In the genomic region with DNA sequence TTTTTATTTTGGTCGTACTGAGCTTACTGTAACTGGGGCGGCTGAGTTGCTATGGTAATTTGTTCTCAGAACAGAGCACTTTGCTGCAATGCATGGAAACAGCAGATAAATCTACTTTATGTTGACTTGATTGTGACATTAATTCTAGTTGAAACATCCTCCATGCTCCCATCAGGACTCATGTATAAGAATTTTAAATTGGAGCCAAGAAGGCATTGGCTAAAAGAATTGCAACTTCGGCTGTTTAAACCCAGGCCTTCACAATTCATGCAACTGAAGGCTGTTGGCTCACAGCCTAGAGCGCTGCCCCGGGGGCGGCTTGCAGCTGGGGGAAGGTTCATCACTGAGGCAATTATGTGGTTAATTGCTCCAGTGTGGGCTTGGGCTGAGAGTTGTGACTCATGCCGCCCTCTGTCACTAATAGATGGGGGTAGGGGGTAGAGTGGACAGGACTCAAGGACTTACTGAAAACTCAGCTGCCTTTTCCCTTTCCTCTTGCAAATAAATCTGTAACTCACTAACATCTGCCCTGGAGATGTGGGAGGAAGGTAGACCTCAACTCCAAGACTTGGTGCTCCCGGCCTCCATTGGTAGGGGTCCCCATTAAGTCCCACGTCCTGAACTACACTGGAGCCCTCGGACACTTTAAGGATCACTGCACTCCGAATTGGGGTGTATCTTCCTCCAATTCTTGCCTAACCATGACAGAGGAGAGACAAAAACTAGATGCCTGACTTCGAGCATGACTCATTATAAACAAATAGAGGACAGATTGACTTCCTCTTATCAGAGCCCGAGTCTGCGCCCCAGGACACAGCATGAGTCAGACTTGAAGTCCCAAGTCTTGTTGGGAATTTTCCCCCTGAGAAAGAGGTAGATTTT, we compare ENCODE assay signal across 1 cellular context.
A peak's percentile ranks its signal among the peaks of the same experiment; 100 is the strongest.
TF ChIP-seq lines count a peak whose summit lies in the region.

No MANE protein-coding gene starts in this region.

TF ChIP-seq in HEK293, 187 proteins besides CTCF, POLR2A, EP300 and RAD21 (continued from another document and continues in another):
- TF ChIP-seq, protein P1, sequence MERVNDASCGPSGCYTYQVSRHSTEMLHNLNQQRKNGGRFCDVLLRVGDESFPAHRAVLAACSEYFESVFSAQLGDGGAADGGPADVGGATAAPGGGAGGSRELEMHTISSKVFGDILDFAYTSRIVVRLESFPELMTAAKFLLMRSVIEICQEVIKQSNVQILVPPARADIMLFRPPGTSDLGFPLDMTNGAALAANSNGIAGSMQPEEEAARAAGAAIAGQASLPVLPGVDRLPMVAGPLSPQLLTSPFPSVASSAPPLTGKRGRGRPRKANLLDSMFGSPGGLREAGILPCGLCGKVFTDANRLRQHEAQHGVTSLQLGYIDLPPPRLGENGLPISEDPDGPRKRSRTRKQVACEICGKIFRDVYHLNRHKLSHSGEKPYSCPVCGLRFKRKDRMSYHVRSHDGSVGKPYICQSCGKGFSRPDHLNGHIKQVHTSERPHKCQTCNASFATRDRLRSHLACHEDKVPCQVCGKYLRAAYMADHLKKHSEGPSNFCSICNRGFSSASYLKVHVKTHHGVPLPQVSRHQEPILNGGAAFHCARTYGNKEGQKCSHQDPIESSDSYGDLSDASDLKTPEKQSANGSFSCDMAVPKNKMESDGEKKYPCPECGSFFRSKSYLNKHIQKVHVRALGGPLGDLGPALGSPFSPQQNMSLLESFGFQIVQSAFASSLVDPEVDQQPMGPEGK (tag by site-specific recombination; IDR thresholded peaks at IDR 0.05): peak; percentile 99
- TF ChIP-seq SETDB1 (IDR thresholded peaks at IDR 0.05; ENCODE audit: insufficient read length, low read length) (no peak), ZNF2 (tag by site-specific recombination; IDR thresholded peaks at IDR 0.05) (peak; percentile 73; the same call in 1 of the 2 replicates), ZSCAN23 (tag by site-specific recombination; IDR thresholded peaks at IDR 0.05) (peak; percentile 57; the same call in 1 of the 2 replicates), ZBTB17 (tag by site-specific recombination; IDR thresholded peaks at IDR 0.05) (peak; percentile 90), ZBTB20 (tag by site-specific recombination; IDR thresholded peaks at IDR 0.05) (peak; percentile 54), ZNF140 (tag by site-specific recombination; IDR thresholded peaks at IDR 0.05) (no peak), PRDM10 (tag by site-specific recombination; IDR thresholded peaks at IDR 0.05) (peak; percentile 85), HOXC10 (CRISPR knock-in tag; IDR thresholded peaks at IDR 0.05) (no peak), ZNF610 (tag by site-specific recombination; IDR thresholded peaks at IDR 0.05; ENCODE audit: borderline replicate concordance) (no peak), KLF16 (tag by site-specific recombination; IDR thresholded peaks at IDR 0.05) (no peak; the same call in 1 of the 2 replicates), ZBTB11 (tag by site-specific recombination; conservative IDR thresholded peaks at IDR 0.05; ENCODE audit: low read depth) (no peak), SP3 (tag by site-specific recombination; IDR thresholded peaks at IDR 0.05) (0 out of 2 replicates have a peak, but pooled peaks have one; percentile 12), ZBTB26 (tag by site-specific recombination; optimal IDR thresholded peaks at IDR 0.05) (peak; percentile 26), ZNF621 (tag by site-specific recombination; IDR thresholded peaks at IDR 0.05) (no peak), ZNF26 (tag by site-specific recombination; IDR thresholded peaks at IDR 0.05) (no peak), PRDM1 (tag by site-specific recombination; IDR thresholded peaks at IDR 0.05) (peak; percentile 27; the same call in 1 of the 2 replicates), ZSCAN16 (tag by site-specific recombination; IDR thresholded peaks at IDR 0.05) (no peak), KLF17 (tag by site-specific recombination; IDR thresholded peaks at IDR 0.05) (peak; percentile 67; the same call in 1 of the 2 replicates), ZNF518A (tag by site-specific recombination; conservative IDR thresholded peaks at IDR 0.05; ENCODE audit: low read depth) (peak; percentile 12; the same call in 1 of the 2 replicates), ZNF423 (tag by site-specific recombination; IDR thresholded peaks at IDR 0.05) (no peak), ZNF341 (tag by site-specific recombination; IDR thresholded peaks at IDR 0.05; ENCODE audit: low read depth) (peak; percentile 87), ZNF747 (tag by site-specific recombination; IDR thresholded peaks at IDR 0.05) (no peak), ZNF664 (tag by site-specific recombination; IDR thresholded peaks at IDR 0.05) (no peak), ZNF248 (tag by site-specific recombination; IDR thresholded peaks at IDR 0.05) (no peak), ZNF549 (tag by site-specific recombination; IDR thresholded peaks at IDR 0.05) (no peak), ZBTB6 (tag by site-specific recombination; IDR thresholded peaks at IDR 0.05) (no peak)
- TF ChIP-seq, protein P2, sequence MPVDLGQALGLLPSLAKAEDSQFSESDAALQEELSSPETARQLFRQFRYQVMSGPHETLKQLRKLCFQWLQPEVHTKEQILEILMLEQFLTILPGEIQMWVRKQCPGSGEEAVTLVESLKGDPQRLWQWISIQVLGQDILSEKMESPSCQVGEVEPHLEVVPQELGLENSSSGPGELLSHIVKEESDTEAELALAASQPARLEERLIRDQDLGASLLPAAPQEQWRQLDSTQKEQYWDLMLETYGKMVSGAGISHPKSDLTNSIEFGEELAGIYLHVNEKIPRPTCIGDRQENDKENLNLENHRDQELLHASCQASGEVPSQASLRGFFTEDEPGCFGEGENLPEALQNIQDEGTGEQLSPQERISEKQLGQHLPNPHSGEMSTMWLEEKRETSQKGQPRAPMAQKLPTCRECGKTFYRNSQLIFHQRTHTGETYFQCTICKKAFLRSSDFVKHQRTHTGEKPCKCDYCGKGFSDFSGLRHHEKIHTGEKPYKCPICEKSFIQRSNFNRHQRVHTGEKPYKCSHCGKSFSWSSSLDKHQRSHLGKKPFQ (tag by site-specific recombination; IDR thresholded peaks at IDR 0.05): no peak
